Comparison of ENCODE assay signal across 8 cellular contexts in the genomic region with DNA sequence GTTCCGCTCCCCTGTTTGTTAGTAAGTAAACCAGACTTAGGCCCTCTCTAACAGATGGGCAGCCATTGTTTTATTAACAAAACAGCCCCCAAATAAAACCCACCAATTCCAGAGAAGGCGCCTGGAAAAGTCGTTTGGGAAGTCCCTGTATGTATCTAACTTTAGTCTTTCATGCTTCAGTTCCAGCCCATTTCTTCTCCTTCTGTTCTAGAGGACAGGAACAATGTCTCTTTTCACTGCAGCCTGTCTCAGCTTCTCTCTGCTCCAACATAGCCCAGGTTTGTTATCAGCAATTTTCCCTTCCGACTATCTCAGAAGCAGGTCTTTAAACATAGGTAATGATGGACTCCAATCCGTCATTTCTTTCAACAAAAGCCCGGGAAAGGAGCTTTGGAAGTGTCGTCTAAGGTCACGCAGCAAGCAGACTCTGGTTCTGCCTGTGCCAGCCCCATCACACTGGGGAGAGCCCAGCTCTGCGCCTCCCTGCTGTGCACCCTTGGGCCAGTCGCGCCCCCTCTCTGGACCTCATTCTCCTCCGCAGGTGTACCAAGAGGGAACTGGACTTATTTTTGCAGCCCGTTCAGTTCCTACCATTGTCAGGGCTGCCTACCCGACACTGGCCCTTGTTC. TPM values are rescaled to one million over a fixed set of nuclear protein-coding genes. Genes with fewer than 3 reads are reported as not detected.
DNase-seq lines count a peak whose midpoint lies in the region; ATAC-seq, FAIRE-seq and TF ChIP-seq lines count a peak whose summit lies in the region.

No MANE protein-coding gene starts in this region.

- DNase-seq in A673 (ENCODE audit: low spot score) (no peak), MCF 10A (ENCODE audit: unreplicated experiment) (no peak), frontal cortex (ENCODE audit: low spot score in 2 of 2) (no peak), DMS53 treated with DMSO at 0.1 percent for 48 hours (lab: John Stamatoyannopoulos, UW; ENCODE audit: unreplicated experiment) (no peak), head of caudate nucleus (no peak), cerebellar nuclear complex (lab: John Stamatoyannopoulos, UW) (no peak)

- H3K36me3 Mint-ChIP-seq in MCF 10A (ENCODE audit: insufficient read depth, unreplicated experiment), result peaks cover 7% of the 10 kb centered on the region

- peak; percentile 48 for ATAC-seq in HG03354 (IDR thresholded peaks at IDR 0.05; ENCODE audit: poor library complexity, severe bottlenecking, unreplicated experiment)

- peak overlapping the region; percentile 81 for H3K4me3 Mint-ChIP-seq in MCF 10A (ENCODE audit: unreplicated experiment)

- peak overlapping the region; percentile 71 to 77 for H3K9ac ChIP-seq in mucosa of rectum (ENCODE audit: low read depth in 1 of 2, low read length in 2 of 2)

- no peaks in the 10 kb centered on the region for H3K9me3 ChIP-seq in A673 (ENCODE audit: low read depth, low read length, poor library complexity, severe bottlenecking)
- no peaks in the 10 kb centered on the region for H3K9me3 ChIP-seq in mucosa of rectum (ENCODE audit: control insufficient read depth in 2 of 2, low read length in 2 of 2)

- H3K4me3 ChIP-seq in A673 (ENCODE audit: low read depth, low read length, poor library complexity, severe bottlenecking) (peak overlapping the region; percentile 68), mucosa of rectum (ENCODE audit: low read length in 2 of 2) (peak overlapping the region; percentile 88 to 96)

- H3K27me3 Mint-ChIP-seq in MCF 10A (ENCODE audit: insufficient read depth, unreplicated experiment), result no peaks in the 10 kb centered on the region

- H3K27ac ChIP-seq in A673 (ENCODE audit: low read depth, low read length, poor library complexity, severe bottlenecking) (peak overlapping the region; percentile 81), mucosa of rectum (ENCODE audit: low read depth in 2 of 2, low read length in 2 of 2) (peak overlapping the region; percentile 90 to 95)

- POLR2A ChIA-PET in A673 (lab: Charles Lee; ENCODE audit: low non-redundant PET), result interaction anchor here (0.5 to 0.6 kb wide), 2 partner anchors 262 to 303 kb away, joined by 3 to 4 read pairs; no protein-coding TSS in a partner anchor
- POLR2A ChIA-PET in MCF 10A (lab: Yijun Ruan, JAX), result interaction anchor here (1.2 to 1.8 kb wide), 2 partner anchors 11 to 25 kb away, joined by 4 to 10 read pairs; no protein-coding TSS in a partner anchor

- H3K27me3 ChIP-seq in A673 (replicated peaks; ENCODE audit: insufficient read depth, low read depth, low read length, poor library complexity) (no peaks in the 10 kb centered on the region), mucosa of rectum (ENCODE audit: control insufficient read depth in 2 of 2, insufficient read depth in 2 of 2, low read length in 2 of 2) (no peaks in the 10 kb centered on the region)

- peak overlapping the region; percentile 90 for H3K27ac Mint-ChIP-seq in MCF 10A (ENCODE audit: low read depth, unreplicated experiment)

- intact Hi-C loops in A673 (cut with micrococcal nuclease; ENCODE audit: unreplicated experiment), result no loop called here
- intact Hi-C loops in MCF 10A (cut with micrococcal nuclease), result no loop called here
- intact Hi-C loops in head of caudate nucleus (cut with DNase I), result no loop called here

- no peak for FAIRE-seq in frontal cortex (lab: Jason Lieb, UNC)

- peaks cover 9% of the 10 kb centered on the region for H3K4me1 Mint-ChIP-seq in MCF 10A (ENCODE audit: insufficient read depth, unreplicated experiment)

- no peak for TF ChIP-seq CTCF in A673 (conservative IDR thresholded peaks at IDR 0.05; ENCODE audit: low read depth, low read length)
- TF ChIP-seq CTCF in MCF 10A (IDR thresholded peaks at IDR 0.05; ENCODE audit: unreplicated experiment), result no peak

- CTCF ChIA-PET in A673 (lab: Charles Lee), result no interaction called here
- CTCF ChIA-PET in MCF 10A (lab: Yijun Ruan, JAX), result interaction anchor here (0.6 to 1.6 kb wide), 4 partner anchors 11 to 512 kb away, joined by 4 to 6 read pairs (median 5); no protein-coding TSS in a partner anchor

- H3K9me3 Mint-ChIP-seq in MCF 10A (ENCODE audit: unreplicated experiment), result no peaks in the 10 kb centered on the region

- BruUV-seq in A673 (replicated peaks; lab: Mats Ljungman, UMichigan) (TSS peak; percentile 49), MCF 10A (replicated peaks; lab: Mats Ljungman, UMichigan) (TSS peak; percentile 39)

- H3K36me3 ChIP-seq in A673 (ENCODE audit: insufficient read depth, low read length, poor library complexity, severe bottlenecking) (no peaks in the 10 kb centered on the region), mucosa of rectum (ENCODE audit: control insufficient read depth in 2 of 2, insufficient read depth in 2 of 2, low read length in 2 of 2) (no peaks in the 10 kb centered on the region)

- H3K4me1 ChIP-seq in A673 (ENCODE audit: insufficient read depth, low read length, poor library complexity, severe bottlenecking) (peaks cover 26% of the 10 kb centered on the region), mucosa of rectum (ENCODE audit: control insufficient read depth in 2 of 2, insufficient read depth in 2 of 2, low read length in 2 of 2) (peaks cover 48 to 49% of the 10 kb centered on the region in 2 donors)

RNA-seq across cellular contexts. Expression of gene AKNA, which starts 9.6 kb away (rescaled TPM):
- total RNA-seq in A673 (2021) (20.4 and 28.8 TPM in 2 replicates), MCF 10A (2022) (10.7 and 10.9 TPM in 2 replicates), frontal cortex (3.3 TPM)
